22 cellular contexts compared by ENCODE assay signal in genomic region chr5:90406466-90406865, GRCh38. TPM values are rescaled to one million over a fixed set of nuclear protein-coding genes. Genes with fewer than 3 reads are reported as not detected.
A peak's percentile ranks its signal among the peaks of the same experiment; 100 is the strongest.
DNase-seq lines count a peak whose midpoint lies in the region; FAIRE-seq and TF ChIP-seq lines count a peak whose summit lies in the region.
"Had no signal": no experiment of that assay in that cellular context is flagged by ENCODE, and none has a peak within 500 bp of the region (broad histone marks: within the 10 kb centered on the region; RNA-seq: fewer than 3 reads in every experiment).

No MANE protein-coding gene starts in this region.

- H3K79me2 ChIP-seq in ACC112 (ENCODE audit: control insufficient read depth, insufficient read depth, low read length, unreplicated experiment) = peaks cover 15% of the 10 kb centered on the region
- H3K79me2 ChIP-seq in astrocyte (ENCODE audit: insufficient read depth, low read length) = peaks cover 9% of the 10 kb centered on the region

- no peak overlapping the region for H3K4me3 Mint-ChIP-seq in astrocyte (ENCODE audit: unreplicated experiment)
- H3K4me3 Mint-ChIP-seq: activated naive CD4-positive, alpha-beta T cell treated with anti-CD3 and anti-CD28 coated beads for 36 hours; activated T-cell treated with anti-CD3 and anti-CD28 coated beads, Interleukin-2, amount 50 U/mL, for 4 hours; effector memory CD8-positive, alpha-beta T cell had no signal

- no peak overlapping the region for H3K27ac ChIP-seq in ACC112 (ENCODE audit: low read depth, low read length)
- H3K27ac ChIP-seq in astrocyte (ENCODE audit: low read depth, low read length) = no peak overlapping the region
- H3K27ac ChIP-seq: KMS-11, left ventricle myocardium inferior had no signal

- H3K27me3 ChIP-seq in ACC112 (ENCODE audit: insufficient read depth, low read length) = no peaks in the 10 kb centered on the region
- H3K27me3 ChIP-seq in astrocyte (ENCODE audit: insufficient read depth, low read length) = no peaks in the 10 kb centered on the region

- H3K9me3 ChIP-seq in astrocyte (ENCODE audit: insufficient read depth, low read depth, low read length) = no peaks in the 10 kb centered on the region
- H3K9me3 ChIP-seq: left ventricle myocardium inferior had no signal

- no peaks in the 10 kb centered on the region for H3K9me3 Mint-ChIP-seq in astrocyte (ENCODE audit: unreplicated experiment)
- H3K9me3 Mint-ChIP-seq: activated naive CD4-positive, alpha-beta T cell treated with anti-CD3 and anti-CD28 coated beads for 36 hours; activated T-cell treated with anti-CD3 and anti-CD28 coated beads, Interleukin-2, amount 50 U/mL, for 4 hours; effector memory CD8-positive, alpha-beta T cell had no signal

- no peaks in the 10 kb centered on the region for H3K36me3 Mint-ChIP-seq in astrocyte (ENCODE audit: low read depth, unreplicated experiment)

- no peak overlapping the region for H3K9ac ChIP-seq in astrocyte (ENCODE audit: low read length)
- H3K9ac ChIP-seq: KMS-11 had no signal

- peaks cover 8% of the 10 kb centered on the region for H3K36me3 ChIP-seq in ACC112 (ENCODE audit: insufficient read depth, low read length)
- H3K36me3 ChIP-seq in astrocyte (ENCODE audit: insufficient read depth, low read length) = no peaks in the 10 kb centered on the region

- no peak for FAIRE-seq in astrocyte (lab: Jason Lieb, UNC)

- no peaks in the 10 kb centered on the region for H3K27me3 Mint-ChIP-seq in astrocyte (ENCODE audit: low read depth, unreplicated experiment)
- H3K27me3 Mint-ChIP-seq: effector memory CD8-positive, alpha-beta T cell had no signal

- no peaks in the 10 kb centered on the region for H4K20me1 ChIP-seq in astrocyte (ENCODE audit: insufficient read depth, low read length)

- H3K4me1 Mint-ChIP-seq in astrocyte (ENCODE audit: low read depth, unreplicated experiment) = peaks cover 14% of the 10 kb centered on the region

- H3K4me2 ChIP-seq in astrocyte (ENCODE audit: low read length) = peak overlapping the region; percentile 53
- H3K4me2 ChIP-seq: KMS-11 had no signal

- no peak overlapping the region for H3K27ac Mint-ChIP-seq in astrocyte (ENCODE audit: unreplicated experiment)
- H3K27ac Mint-ChIP-seq: activated naive CD4-positive, alpha-beta T cell treated with anti-CD3 and anti-CD28 coated beads for 36 hours; effector memory CD8-positive, alpha-beta T cell had no signal

- H3K4me1 ChIP-seq in ACC112 (ENCODE audit: control insufficient read depth, insufficient read depth, low read length, unreplicated experiment) (peaks cover 25% of the 10 kb centered on the region), astrocyte (ENCODE audit: insufficient read depth, low read length) (peaks cover 6% of the 10 kb centered on the region)

- DNase-seq in HT1080 (ENCODE audit: low read depth) (peak; percentile 7), astrocyte (ENCODE audit: low read depth) (peak; percentile 16), kidney tubule cell (ENCODE audit: low spot score) (peak; percentile 31), NCI-H82 (lab: John Stamatoyannopoulos, UW) (no peak), NCI-H1092 treated with DMSO at 0.1 percent for 48 hours (lab: John Stamatoyannopoulos, UW) (no peak), NCI-H2081 treated with DMSO at 0.1 percent for 48 hours (lab: John Stamatoyannopoulos, UW) (no peak), HPDE6-E6E7 (ENCODE audit: extremely low spot score) (no peak)
- DNase-seq: activated CD8-positive, alpha-beta memory T cell treated with anti-CD3 and anti-CD28 coated beads for 24 hours; activated naive CD4-positive, alpha-beta T cell treated with anti-CD3 and anti-CD28 coated beads for 36 hours; activated T-cell treated with anti-CD3 and anti-CD28 coated beads, Interleukin-2, amount 50 U/mL, for 4 hours; aorta; C1 segment of cervical spinal cord; effector memory CD8-positive, alpha-beta T cell; left ventricle myocardium inferior; NCI-H1048; NCI-H2029; NK-92 treated with Interleukin-12 subunit alpha and Interleukin-12 subunit beta, amount 100 ng/mL, for 24 hours; stimulated activated CD4-positive, alpha-beta T cell treated with anti-CD3 and anti-CD28 coated beads, Interleukin-12 subunit alpha, Interleukin-12 subunit beta, amount 100 ng/mL, for 4 hours; stimulated activated CD8-positive, alpha-beta memory T cell treated with anti-CD3 and anti-CD28 coated beads, Interleukin-4, amount 100 ng/mL, for 48 hours; T1000 had no signal

- TF ChIP-seq CTCF in astrocyte (IDR thresholded peaks at IDR 0.05; ENCODE audit: insufficient read depth, low read depth, low read length) = no peak

- H2AFZ ChIP-seq in ACC112 (ENCODE audit: low read length, unreplicated experiment) (no peak overlapping the region), astrocyte (ENCODE audit: low read depth, low read length) (no peak overlapping the region)

- H3K4me3 ChIP-seq in ACC112 (ENCODE audit: low read depth, low read length) (peak overlapping the region; percentile 25), astrocyte (ENCODE audit: insufficient read depth, low read depth, low read length) (no peak overlapping the region)
- H3K4me3 ChIP-seq: left ventricle myocardium inferior had no signal

RNA-seq across cellular contexts. Expression of gene CETN3, which starts 3.1 kb away (rescaled TPM):
- 24.6 and 29.8 TPM in 2 replicates for total RNA-seq in HT1080 (2014; rRNA removed; shearing (Covaris generic))
- 39.1 and 44.7 TPM in 2 replicates for polyA plus RNA-seq in HT1080 (2015; cell fraction: cytosol; rRNA removed)
- polyA plus RNA-seq in HT1080 (2015; cell fraction: nucleus; rRNA removed) = 32.6 and 36.4 TPM in 2 replicates
- total RNA-seq in astrocyte = 18.2 and 20.5 TPM in 2 replicates

Comparison
In these comparisons a context has a peak if more than half of its experiments do, and no peak if none do; other contexts are left out.
1. DNase-seq: peak in HT1080 (single experiment), astrocyte (single experiment) and kidney tubule cell (single experiment); none in NCI-H82 (single experiment), NCI-H1092 treated with DMSO at 0.1 percent for 48 hours (single experiment), NCI-H2081 treated with DMSO at 0.1 percent for 48 hours (single experiment) and HPDE6-E6E7 (single experiment).